In genomic region chr15:63244976-63245645, GRCh38 we compare ENCODE assay signal across 2 cellular contexts.
TF ChIP-seq lines count a peak whose summit lies in the region.

No MANE protein-coding gene starts in this region.

TF ChIP-seq in HepG2, 621 proteins besides CTCF, POLR2A, EP300 and RAD21:
- TF ChIP-seq AKNA (CRISPR knock-in tag; IDR thresholded peaks at IDR 0.05; ENCODE audit: borderline replicate concordance) (no peak), NFKBIZ (CRISPR knock-in tag; IDR thresholded peaks at IDR 0.05) (no peak), FOXO1 (CRISPR knock-in tag; IDR thresholded peaks at IDR 0.05) (no peak), SETDB1 (CRISPR knock-in tag; IDR thresholded peaks at IDR 0.05; ENCODE audit: borderline replicate concordance) (no peak), ZFY (CRISPR knock-in tag; IDR thresholded peaks at IDR 0.05) (no peak), CREB3 (CRISPR knock-in tag; IDR thresholded peaks at IDR 0.05) (no peak), ZZZ3 (CRISPR knock-in tag; IDR thresholded peaks at IDR 0.05; ENCODE audit: borderline replicate concordance) (no peak), EEA1 (CRISPR knock-in tag; IDR thresholded peaks at IDR 0.05; ENCODE audit: borderline replicate concordance) (no peak), ZFP36L1 (CRISPR knock-in tag; IDR thresholded peaks at IDR 0.05) (no peak), IKZF5 (CRISPR knock-in tag; IDR thresholded peaks at IDR 0.05) (no peak), SRF (IDR thresholded peaks at IDR 0.05; ENCODE audit: low read depth, low read length) (no peak), FOXO4 (CRISPR knock-in tag; conservative IDR thresholded peaks at IDR 0.05) (no peak), PHF20 (CRISPR knock-in tag; IDR thresholded peaks at IDR 0.05) (no peak)

TF ChIP-seq in GM23338, 12 proteins besides CTCF, POLR2A, EP300 and RAD21:
- TF ChIP-seq EZH2phosphoT487 (IDR thresholded peaks at IDR 0.05; ENCODE audit: unreplicated experiment): no peak
- TF ChIP-seq ZNF114 (CRISPR knock-in tag; IDR thresholded peaks at IDR 0.05): no peak
- TF ChIP-seq ZNF331 (CRISPR knock-in tag; IDR thresholded peaks at IDR 0.05; ENCODE audit: low read depth): no peak
- TF ChIP-seq JUNB (IDR thresholded peaks at IDR 0.05; ENCODE audit: unreplicated experiment): no peak
- no peak for TF ChIP-seq REST (IDR thresholded peaks at IDR 0.05; ENCODE audit: unreplicated experiment)
- TF ChIP-seq ETS1 (IDR thresholded peaks at IDR 0.05): no peak
- no peak for TF ChIP-seq STAT1 (IDR thresholded peaks at IDR 0.05; ENCODE audit: unreplicated experiment)
- TF ChIP-seq CREB1 (CRISPR knock-in tag; IDR thresholded peaks at IDR 0.05; ENCODE audit: low read depth): no peak
- TF ChIP-seq POLR2AphosphoS5 (IDR thresholded peaks at IDR 0.05; ENCODE audit: low read depth): no peak
- TF ChIP-seq EZH2 (IDR thresholded peaks at IDR 0.05; ENCODE audit: low read depth, unreplicated experiment): no peak
- no peak for TF ChIP-seq NANOG (IDR thresholded peaks at IDR 0.05; ENCODE audit: borderline replicate concordance)
- TF ChIP-seq ZNF462 (CRISPR knock-in tag; IDR thresholded peaks at IDR 0.05): no peak
TF ChIP-seq in GM23338: peak in this region for 0.
